Comparison of ENCODE assay signal across 1 cellular context in the genomic region with DNA sequence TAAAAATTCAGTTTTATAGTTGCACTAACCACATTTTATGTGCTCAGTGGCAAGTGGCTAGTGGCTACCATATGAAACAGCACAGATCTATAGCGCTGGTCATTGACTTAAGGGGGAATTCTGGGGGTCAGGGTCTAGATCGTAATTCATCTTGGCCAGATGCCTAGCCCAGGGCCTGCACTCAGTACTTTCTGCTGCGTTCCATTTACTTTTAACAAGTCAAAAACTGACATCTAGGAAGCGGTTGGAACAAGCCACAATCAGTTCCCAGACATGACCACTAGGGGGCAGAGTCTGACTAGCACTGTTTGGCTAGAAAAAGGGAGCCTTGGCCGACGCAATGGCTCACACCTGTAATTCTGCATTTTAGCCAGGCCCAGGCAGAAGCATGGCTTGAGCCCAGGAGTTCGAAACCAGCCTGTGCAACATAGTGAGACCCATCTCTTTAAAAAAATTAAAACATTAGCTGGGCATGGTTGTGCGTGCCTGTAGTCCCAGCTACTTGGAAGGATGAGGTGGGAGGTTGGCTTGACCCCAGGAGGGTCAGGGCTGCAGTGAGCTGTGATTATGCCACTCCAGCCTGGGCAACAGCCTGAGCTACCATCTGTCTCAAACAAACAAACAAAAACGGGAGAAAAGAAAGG.
TF ChIP-seq lines count a peak whose summit lies in the region.

No MANE protein-coding gene starts in this region.

TF ChIP-seq in GM23338, 12 proteins besides CTCF, POLR2A, EP300 and RAD21:
- TF ChIP-seq, protein P1, sequence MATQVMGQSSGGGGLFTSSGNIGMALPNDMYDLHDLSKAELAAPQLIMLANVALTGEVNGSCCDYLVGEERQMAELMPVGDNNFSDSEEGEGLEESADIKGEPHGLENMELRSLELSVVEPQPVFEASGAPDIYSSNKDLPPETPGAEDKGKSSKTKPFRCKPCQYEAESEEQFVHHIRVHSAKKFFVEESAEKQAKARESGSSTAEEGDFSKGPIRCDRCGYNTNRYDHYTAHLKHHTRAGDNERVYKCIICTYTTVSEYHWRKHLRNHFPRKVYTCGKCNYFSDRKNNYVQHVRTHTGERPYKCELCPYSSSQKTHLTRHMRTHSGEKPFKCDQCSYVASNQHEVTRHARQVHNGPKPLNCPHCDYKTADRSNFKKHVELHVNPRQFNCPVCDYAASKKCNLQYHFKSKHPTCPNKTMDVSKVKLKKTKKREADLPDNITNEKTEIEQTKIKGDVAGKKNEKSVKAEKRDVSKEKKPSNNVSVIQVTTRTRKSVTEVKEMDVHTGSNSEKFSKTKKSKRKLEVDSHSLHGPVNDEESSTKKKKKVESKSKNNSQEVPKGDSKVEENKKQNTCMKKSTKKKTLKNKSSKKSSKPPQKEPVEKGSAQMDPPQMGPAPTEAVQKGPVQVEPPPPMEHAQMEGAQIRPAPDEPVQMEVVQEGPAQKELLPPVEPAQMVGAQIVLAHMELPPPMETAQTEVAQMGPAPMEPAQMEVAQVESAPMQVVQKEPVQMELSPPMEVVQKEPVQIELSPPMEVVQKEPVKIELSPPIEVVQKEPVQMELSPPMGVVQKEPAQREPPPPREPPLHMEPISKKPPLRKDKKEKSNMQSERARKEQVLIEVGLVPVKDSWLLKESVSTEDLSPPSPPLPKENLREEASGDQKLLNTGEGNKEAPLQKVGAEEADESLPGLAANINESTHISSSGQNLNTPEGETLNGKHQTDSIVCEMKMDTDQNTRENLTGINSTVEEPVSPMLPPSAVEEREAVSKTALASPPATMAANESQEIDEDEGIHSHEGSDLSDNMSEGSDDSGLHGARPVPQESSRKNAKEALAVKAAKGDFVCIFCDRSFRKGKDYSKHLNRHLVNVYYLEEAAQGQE (IDR thresholded peaks at IDR 0.05; ENCODE audit: unreplicated experiment): no peak
- no peak for TF ChIP-seq NANOG (IDR thresholded peaks at IDR 0.05; ENCODE audit: borderline replicate concordance)
- TF ChIP-seq ZNF114 (CRISPR knock-in tag; IDR thresholded peaks at IDR 0.05): no peak
